16 cellular contexts compared by ENCODE assay signal in the genomic region with DNA sequence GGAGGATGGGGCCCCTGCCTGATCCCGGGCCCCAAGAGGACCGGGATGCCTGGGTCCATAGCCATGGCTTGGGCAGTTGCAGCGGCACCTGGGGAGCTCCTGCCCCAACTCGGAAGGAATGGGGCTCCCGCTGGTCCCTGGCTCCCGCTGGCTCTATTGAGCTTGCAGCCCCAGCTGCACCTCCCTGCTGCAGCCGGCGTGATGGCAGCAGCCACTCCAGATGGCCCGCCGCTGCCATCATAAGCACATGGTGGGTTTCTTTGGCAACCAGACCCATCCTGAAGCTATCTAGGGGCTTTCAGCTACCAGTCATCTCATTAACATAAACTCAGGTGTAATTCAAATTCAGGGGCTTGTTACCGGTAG. TPM values are rescaled to one million over a fixed set of nuclear protein-coding genes. Genes with fewer than 3 reads are reported as not detected.
DNase-seq lines count a peak whose midpoint lies in the region; ATAC-seq and TF ChIP-seq lines count a peak whose summit lies in the region.
"Had no signal": no experiment of that assay in that cellular context is flagged by ENCODE, and none has a peak within 500 bp of the region (broad histone marks: within the 10 kb centered on the region; RNA-seq: fewer than 3 reads in every experiment).

No MANE protein-coding gene starts in this region.

- H4K20me1 ChIP-seq in OCI-LY1 (ENCODE audit: insufficient read depth, low read length) (no peaks in the 10 kb centered on the region), osteoblast (ENCODE audit: insufficient read depth, low read length) (no peaks in the 10 kb centered on the region)

- H3K4me2 ChIP-seq in OCI-LY1 (ENCODE audit: low read length) (peak overlapping the region; percentile 58), osteoblast (ENCODE audit: insufficient read depth, low read length) (peak overlapping the region; percentile 4)

- peak; percentile 10 for ATAC-seq in GM18909 (IDR thresholded peaks at IDR 0.05; ENCODE audit: poor library complexity, unreplicated experiment)
- ATAC-seq in Right ventricle myocardium superior (ENCODE audit: poor library complexity): no peak
- ATAC-seq in GM21360 (IDR thresholded peaks at IDR 0.05; ENCODE audit: unreplicated experiment): no peak
- no peak for ATAC-seq in HG03159 (IDR thresholded peaks at IDR 0.05; ENCODE audit: unreplicated experiment)
- ATAC-seq: sciatic nerve had no signal

- H3K9me3 ChIP-seq in OCI-LY1 (ENCODE audit: low read length) (no peaks in the 10 kb centered on the region), osteoblast (ENCODE audit: low read depth, low read length) (no peaks in the 10 kb centered on the region)
- H3K9me3 ChIP-seq: breast epithelium, uterus had no signal

- no peaks in the 10 kb centered on the region for H3K27me3 ChIP-seq in OCI-LY1 (ENCODE audit: insufficient read depth, low read length)
- no peaks in the 10 kb centered on the region for H3K27me3 ChIP-seq in osteoblast (ENCODE audit: insufficient read depth, low read length)
- H3K27me3 ChIP-seq: breast epithelium, uterus had no signal

- H3K4me3 ChIP-seq in OCI-LY1 (ENCODE audit: low read depth, low read length, poor library complexity, severe bottlenecking): peak overlapping the region; percentile 39
- H3K4me3 ChIP-seq in osteoblast (ENCODE audit: insufficient read depth, low read length): no peak overlapping the region
- H3K4me3 ChIP-seq: breast epithelium, uterus had no signal

- DNase-seq in NCI-H1092 (lab: John Stamatoyannopoulos, UW) (peak; percentile 24), osteoblast (ENCODE audit: insufficient read length, low spot score, missing footprints) (peak; percentile 19), Right ventricle myocardium superior (no peak)
- DNase-seq: activated CD4-positive, alpha-beta T cell treated with anti-CD3 and anti-CD28 coated beads for 1 hour; activated CD8-positive, alpha-beta memory T cell treated with anti-CD3 and anti-CD28 coated beads, Interleukin-2, amount 50 U/mL, for 4 hours; CD8-positive, alpha-beta T cell; effector CD8-positive, alpha-beta T cell; natural killer cell; stimulated activated naive B cell treated with anti-CD40 and anti-IgM and Interleukin-4, amounts not matched to agents 10 μg/mL and 1 μg/mL and 100 μg/mL, for 72 hours; uterus had no signal

- H3K4me1 ChIP-seq in OCI-LY1 (ENCODE audit: insufficient read depth, low read length, severe bottlenecking) (peaks cover 42% of the 10 kb centered on the region), osteoblast (ENCODE audit: insufficient read depth, low read length) (peaks cover 5% of the 10 kb centered on the region)
- H3K4me1 ChIP-seq: breast epithelium, uterus had no signal

- intact Hi-C loops in Right ventricle myocardium superior (cut with DNase I): no loop called here

- peak overlapping the region; percentile 29; the same call in 1 of the 2 replicates for H3K9ac ChIP-seq in OCI-LY1 (ENCODE audit: low read length)

- H3K79me2 ChIP-seq in OCI-LY1 (ENCODE audit: insufficient read depth, low read length): no peaks in the 10 kb centered on the region
- H3K79me2 ChIP-seq in osteoblast (ENCODE audit: insufficient read depth, low read length): no peaks in the 10 kb centered on the region

- H3K36me3 ChIP-seq in OCI-LY1 (ENCODE audit: insufficient read depth, low read length) (no peaks in the 10 kb centered on the region), osteoblast (ENCODE audit: insufficient read depth, low read length) (no peaks in the 10 kb centered on the region)
- H3K36me3 ChIP-seq: breast epithelium, uterus had no signal

- TF ChIP-seq CTCF in OCI-LY1 (IDR thresholded peaks at IDR 0.05; ENCODE audit: low read length) (peak; percentile 4; the same call in 1 of the 2 replicates), osteoblast (IDR thresholded peaks at IDR 0.05; ENCODE audit: extremely low read depth, low read depth, low read length) (no peak)

- H3F3A ChIP-seq in OCI-LY1 (ENCODE audit: insufficient read depth, low read length): 0 out of 2 replicates have a peak, but pooled peaks cover 5% of the 10 kb centered on the region

- H3K9me2 ChIP-seq in OCI-LY1 (ENCODE audit: low read depth, low read length): no peaks in the 10 kb centered on the region

- H2AFZ ChIP-seq in OCI-LY1 (ENCODE audit: low read length) (no peak overlapping the region), osteoblast (ENCODE audit: low read length) (peak overlapping the region; percentile 63)

- H3K27ac ChIP-seq in OCI-LY1 (ENCODE audit: low read depth, low read length, poor library complexity, severe bottlenecking) (peak overlapping the region; percentile 93), osteoblast (ENCODE audit: low read depth, low read length) (no peak overlapping the region)
- H3K27ac ChIP-seq: breast epithelium, uterus had no signal

RNA-seq across cellular contexts. Expression of gene DNMBP, which starts 11.1 kb away (rescaled TPM):
- 13.0 and 15.9 TPM in 2 replicates for total RNA-seq in osteoblast
- 5.7 TPM for total RNA-seq in Right ventricle myocardium superior
